In the genomic region with DNA sequence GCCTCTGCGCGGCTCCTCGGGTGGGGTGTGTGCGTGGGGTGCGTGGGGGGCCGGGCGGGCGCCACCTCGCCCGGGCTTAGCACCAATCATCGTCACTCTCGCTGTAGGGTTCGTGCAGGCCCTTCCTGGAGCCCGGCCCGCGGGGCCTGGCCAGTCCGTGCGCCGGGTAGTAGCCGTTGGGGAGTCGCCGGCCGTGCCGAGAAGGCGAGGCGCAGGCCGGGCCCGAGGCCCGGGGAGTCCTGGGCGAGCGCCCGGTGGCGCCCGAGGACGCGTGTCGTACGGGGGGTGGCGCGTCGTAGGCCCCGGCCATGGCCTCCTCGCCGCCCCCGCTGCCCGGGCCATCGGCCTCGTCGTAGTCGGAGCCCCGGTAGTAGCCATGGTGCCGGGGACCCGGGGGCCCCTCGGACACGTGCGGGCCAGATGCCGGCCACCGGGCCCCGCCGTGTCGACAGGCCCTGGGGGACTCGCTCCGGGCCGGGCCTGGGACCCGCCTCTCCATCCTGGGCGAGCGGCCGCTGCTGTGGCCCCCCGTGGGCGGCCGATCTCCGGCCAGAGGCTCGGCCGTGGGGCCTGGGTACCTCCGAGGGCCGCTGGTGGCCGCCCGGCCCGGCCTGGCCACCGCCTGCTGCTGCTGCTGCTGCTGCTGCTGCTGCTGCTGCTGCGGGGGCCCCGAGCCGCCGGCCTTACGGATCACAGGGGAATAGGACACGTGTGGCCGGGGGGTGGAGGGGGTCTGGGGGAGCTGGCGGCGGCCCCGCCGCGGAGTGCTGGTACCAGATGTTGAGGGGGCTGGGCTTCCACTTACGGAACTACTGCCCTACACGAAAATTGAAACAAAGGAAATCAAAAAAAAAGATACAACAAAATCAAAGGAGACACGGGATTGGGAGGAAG, we compare ENCODE assay signal across 8 cellular contexts.
DNase-seq lines count a peak whose midpoint lies in the region; ATAC-seq and TF ChIP-seq lines count a peak whose summit lies in the region.

No MANE protein-coding gene starts in this region.

- no peaks in the 10 kb centered on the region for H3K4me1 ChIP-seq in mucosa of rectum (ENCODE audit: control insufficient read depth in 2 of 2, insufficient read depth in 2 of 2, low read length in 2 of 2)

- in situ Hi-C loops in brain microvascular endothelial cell (cut with HindIII; ENCODE audit: low pct_ligation_motif_present, low sequenced_read_pairs), result no loop called here

- DNase-seq in AG08396 (ENCODE audit: low spot score) (peak; percentile 71), HuH-7.5 (ENCODE audit: low spot score) (peak; percentile 68), brain microvascular endothelial cell (no peak), SW480 (ENCODE audit: low spot score) (no peak), DMS 273 (lab: John Stamatoyannopoulos, UW; ENCODE audit: unreplicated experiment) (no peak)

- no peak for TF ChIP-seq CTCF in brain microvascular endothelial cell (IDR thresholded peaks at IDR 0.05; ENCODE audit: low read depth, low read length, missing control alignments)

- H3K9ac ChIP-seq in mucosa of rectum (ENCODE audit: low read depth in 1 of 2, low read length in 2 of 2), result peak overlapping the region in 1 of 2 donors; percentile 17

- H3K27me3 ChIP-seq in brain microvascular endothelial cell (replicated peaks) (no peaks in the 10 kb centered on the region), mucosa of rectum (ENCODE audit: control insufficient read depth in 2 of 2, insufficient read depth in 2 of 2, low read length in 2 of 2) (no peaks in the 10 kb centered on the region)

- H3K4me3 ChIP-seq in brain microvascular endothelial cell (ENCODE audit: low read depth, low read length) (peak overlapping the region; percentile 39), mucosa of rectum (ENCODE audit: low read length in 2 of 2) (peak overlapping the region; percentile 27 to 39)

- H3K9me3 ChIP-seq in mucosa of rectum (ENCODE audit: control insufficient read depth in 2 of 2, low read length in 2 of 2), result no peaks in the 10 kb centered on the region

- H3K27ac ChIP-seq in brain microvascular endothelial cell (peak overlapping the region; percentile 81), mucosa of rectum (ENCODE audit: low read depth in 2 of 2, low read length in 2 of 2) (peak overlapping the region in 1 of 2 donors; percentile 22)

- no peak for ATAC-seq in GM18873 (IDR thresholded peaks at IDR 0.05; ENCODE audit: low FRiP score, unreplicated experiment)
- no peak for ATAC-seq in GM19351 (IDR thresholded peaks at IDR 0.05; ENCODE audit: unreplicated experiment)

- H3K36me3 ChIP-seq in brain microvascular endothelial cell (replicated peaks) (no peaks in the 10 kb centered on the region), mucosa of rectum (ENCODE audit: control insufficient read depth in 2 of 2, insufficient read depth in 2 of 2, low read length in 2 of 2) (no peaks in the 10 kb centered on the region)

Comparison
In these comparisons a context has a peak if more than half of its experiments do, and no peak if none do; other contexts are left out.
1. DNase-seq: peak in AG08396 (single experiment) and HuH-7.5 (single experiment); none in brain microvascular endothelial cell (single experiment), SW480 (single experiment) and DMS 273 (single experiment).